Comparison of ENCODE assay signal across 1 cellular context in genomic region chr2:33476793-33477190, GRCh38.
TF ChIP-seq lines count a peak whose summit lies in the region.

No MANE protein-coding gene starts in this region.

TF ChIP-seq in H1, 55 proteins besides CTCF, POLR2A, EP300 and RAD21:
- TF ChIP-seq SRF (IDR thresholded peaks at IDR 0.05; ENCODE audit: low read depth, low read length), result no peak
- TF ChIP-seq CEBPB (IDR thresholded peaks at IDR 0.05; ENCODE audit: low read depth, low read length), result no peak
- TF ChIP-seq RXRA (IDR thresholded peaks at IDR 0.05; ENCODE audit: insufficient read depth, low read depth, low read length), result no peak
